20 cellular contexts compared by ENCODE assay signal in genomic region chr7:105367458-105367857, GRCh38. TPM values are rescaled to one million over a fixed set of nuclear protein-coding genes. Genes with fewer than 3 reads are reported as not detected.
A peak's percentile ranks its signal among the peaks of the same experiment; 100 is the strongest.
DNase-seq lines count a peak whose midpoint lies in the region; ATAC-seq and TF ChIP-seq lines count a peak whose summit lies in the region.
"Had no signal": no experiment of that assay in that cellular context is flagged by ENCODE, and none has a peak within 500 bp of the region (broad histone marks: within the 10 kb centered on the region; RNA-seq: fewer than 3 reads in every experiment).

No MANE protein-coding gene starts in this region.

- H3K27ac ChIP-seq in PC-3 (ENCODE audit: low read length) (no peak overlapping the region), breast epithelium (no peak overlapping the region)

- H3K4me3 ChIP-seq in PC-3 (ENCODE audit: low read length): no peak overlapping the region
- no peak overlapping the region for H3K4me3 ChIP-seq in breast epithelium
- H3K4me3 ChIP-seq in Caco-2 (ENCODE audit: low read depth, low read length): no peak overlapping the region
- H3K4me3 ChIP-seq: GM12878 had no signal

- no peak for TF ChIP-seq POLR2A in breast epithelium (IDR thresholded peaks at IDR 0.05)

- BruUV-seq in PC-3 (replicated peaks; lab: Mats Ljungman, UMichigan) (no TSS peak), Caco-2 (replicated peaks; lab: Mats Ljungman, UMichigan) (no TSS peak)

- intact Hi-C loops in PC-3 (cut with micrococcal nuclease) (no loop called here), breast epithelium (cut with DNase I; ENCODE audit: low total_unique reads) (no loop called here), Caco-2 (cut with micrococcal nuclease; ENCODE audit: unreplicated experiment) (no loop called here)

- H3K9me3 Mint-ChIP-seq in memory B cell (no peaks in the 10 kb centered on the region), Caco-2 (ENCODE audit: unreplicated experiment) (no peaks in the 10 kb centered on the region)

- ATAC-seq in PC-3 (peak; percentile 42), memory B cell (ENCODE audit: low read depth) (no peak)
- ATAC-seq: GM12878, HCT116, T-helper 17 cell had no signal

- H3K4me3 Mint-ChIP-seq in memory B cell: no peak overlapping the region
- no peak overlapping the region for H3K4me3 Mint-ChIP-seq in Caco-2 (ENCODE audit: unreplicated experiment)
- H3K4me3 Mint-ChIP-seq: CD14-positive monocyte, IgD-negative memory B cell, T-helper 17 cell had no signal

- no peak overlapping the region for H2AFZ ChIP-seq in PC-3 (ENCODE audit: low read length)

- H3K4me1 ChIP-seq in PC-3 (ENCODE audit: insufficient read depth, low read length): no peaks in the 10 kb centered on the region
- no peaks in the 10 kb centered on the region for H3K4me1 ChIP-seq in breast epithelium
- H3K4me1 ChIP-seq in Caco-2: peaks cover 15% of the 10 kb centered on the region

- TF ChIP-seq CTCF in PC-3 (conservative IDR thresholded peaks at IDR 0.05; ENCODE audit: low read depth, low read length) (no peak), breast epithelium (IDR thresholded peaks at IDR 0.05) (no peak), Caco-2 (IDR thresholded peaks at IDR 0.05; ENCODE audit: insufficient read depth in 1 of 2, low read depth in 1 of 2, low read length in 1 of 2, severe bottlenecking in 1 of 2, unreplicated experiment in 1 of 2) (no peak)

- H3F3A ChIP-seq in PC-3 (ENCODE audit: low read length, unreplicated experiment): no peaks in the 10 kb centered on the region

- H4K20me1 ChIP-seq in PC-3 (ENCODE audit: low read length): no peaks in the 10 kb centered on the region

- H3K9ac ChIP-seq in PC-3 (ENCODE audit: low read length): no peak overlapping the region

- DNase-seq in NCI-H510A treated with DMSO at 0.1 percent for 48 hours (lab: John Stamatoyannopoulos, UW) (peak; percentile 27), NCI-H510A (lab: John Stamatoyannopoulos, UW) (no peak), PC-3 (no peak), memory B cell (ENCODE audit: low spot score in 2 of 2) (no peak), NCI-H446 treated with DMSO at 0.1 percent for 48 hours (lab: John Stamatoyannopoulos, UW) (no peak), breast epithelium (ENCODE audit: low spot score in 2 of 2) (no peak), Caco-2 (no peak)
- DNase-seq: DMS79 treated with DMSO at 0.1 percent for 48 hours, Karpas-422, NCI-H187, NCI-H2107, NCI-H774, OCI-M1, RPMI8226, SHP77, T-helper 17 cell had no signal

- CTCF ChIA-PET in PC-3 (lab: Charles Lee): no interaction called here
- CTCF ChIA-PET in Caco-2 (lab: Charles Lee): no interaction called here

- no peak overlapping the region for H3K4me2 ChIP-seq in PC-3 (ENCODE audit: low read length)

- H3K27me3 Mint-ChIP-seq in memory B cell (no peaks in the 10 kb centered on the region), Caco-2 (ENCODE audit: insufficient read depth, unreplicated experiment) (no peaks in the 10 kb centered on the region)
- H3K27me3 Mint-ChIP-seq: IgD-negative memory B cell, T-helper 17 cell had no signal

- H3K27me3 ChIP-seq in PC-3 (ENCODE audit: low read length) (no peaks in the 10 kb centered on the region), breast epithelium (no peaks in the 10 kb centered on the region), Caco-2 (replicated peaks; ENCODE audit: control insufficient read depth, insufficient read depth, low read length) (no peaks in the 10 kb centered on the region)

- POLR2A ChIA-PET in PC-3 (lab: Charles Lee; ENCODE audit: unreplicated experiment): no interaction called here
- POLR2A ChIA-PET in Caco-2 (lab: Charles Lee): no interaction called here

- H3K79me2 ChIP-seq in PC-3 (ENCODE audit: low read length): peaks cover 66% of the 10 kb centered on the region

- H3K36me3 ChIP-seq in PC-3 (ENCODE audit: low read depth, low read length): no peaks in the 10 kb centered on the region
- no peaks in the 10 kb centered on the region for H3K36me3 ChIP-seq in breast epithelium
- H3K36me3 ChIP-seq in Caco-2 (ENCODE audit: control insufficient read depth, insufficient read depth, low read length): no peaks in the 10 kb centered on the region

- H3K4me1 Mint-ChIP-seq in memory B cell (peaks cover 22% of the 10 kb centered on the region), Caco-2 (ENCODE audit: low read depth, unreplicated experiment) (no peaks in the 10 kb centered on the region)

- peaks cover 14% of the 10 kb centered on the region for H3K36me3 Mint-ChIP-seq in memory B cell
- H3K36me3 Mint-ChIP-seq in Caco-2 (ENCODE audit: insufficient read depth, unreplicated experiment): peaks cover 8% of the 10 kb centered on the region

- H3K9me3 ChIP-seq in PC-3 (ENCODE audit: low read length) (no peaks in the 10 kb centered on the region), breast epithelium (no peaks in the 10 kb centered on the region), Caco-2 (no peaks in the 10 kb centered on the region)

- H3K27ac Mint-ChIP-seq in memory B cell (peak overlapping the region; percentile 74), Caco-2 (ENCODE audit: unreplicated experiment) (no peak overlapping the region)
- H3K27ac Mint-ChIP-seq: T-helper 17 cell had no signal

- H3K9me2 ChIP-seq in PC-3 (replicated peaks; ENCODE audit: low read length): no peaks in the 10 kb centered on the region

RNA-seq across cellular contexts. Expression of gene SRPK2, which starts 21.3 kb away (rescaled TPM):
- total RNA-seq in PC-3 (2014; rRNA removed): 21.6 and 32.1 TPM in 2 replicates
- 10 to 100 TPM; 44.6 to 68.2 (median 60.6) TPM for total RNA-seq in breast epithelium
- 39.9 and 44.7 TPM in 2 replicates for total RNA-seq in Caco-2 (2022)
